In the genomic region with DNA sequence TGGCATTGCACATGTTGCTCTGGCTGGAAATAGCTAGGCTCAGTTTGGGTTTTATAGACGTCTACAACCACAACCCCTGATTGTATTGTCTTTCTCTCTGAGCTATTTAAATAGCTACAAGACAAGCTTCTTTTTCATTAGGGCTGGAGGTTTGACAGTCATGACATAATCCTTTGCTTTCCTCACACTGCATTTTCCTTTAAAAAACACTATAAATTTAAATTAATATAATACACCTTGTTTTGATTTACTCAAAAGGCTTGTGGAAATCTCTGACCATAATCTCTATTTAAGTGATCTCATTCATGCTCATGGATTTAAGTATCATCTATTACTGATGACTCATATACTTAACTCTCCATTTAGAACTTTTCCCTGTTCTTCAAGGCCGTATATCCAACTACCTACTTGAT, we compare ENCODE assay signal across 20 cellular contexts. TPM values are rescaled to one million over a fixed set of nuclear protein-coding genes. Genes with fewer than 3 reads are reported as not detected.
DNase-seq lines count a peak whose midpoint lies in the region; ATAC-seq and TF ChIP-seq lines count a peak whose summit lies in the region.
"Had no signal": no experiment of that assay in that cellular context is flagged by ENCODE, and none has a peak within 500 bp of the region (broad histone marks: within the 10 kb centered on the region; RNA-seq: fewer than 3 reads in every experiment).

No MANE protein-coding gene starts in this region.

- no peak for ATAC-seq in stimulated activated naive CD8-positive, alpha-beta T cell treated with anti-CD3 and anti-CD28 coated beads, Interleukin-15, amount 100 ng/mL, for 72 hours
- no peak for ATAC-seq in GM19328 (IDR thresholded peaks at IDR 0.05; ENCODE audit: unreplicated experiment)
- ATAC-seq: effector memory CD8-positive, alpha-beta T cell; gastrocnemius medialis; stimulated activated memory B cell treated with anti-CD40 and anti-IgM and Interleukin-4, amounts not matched to agents 10 μg/mL and 1 μg/mL and 100 μg/mL, for 72 hours had no signal

- POLR2A ChIA-PET in SK-N-SH (lab: Yijun Ruan, JAX) = no interaction called here

- DNase-seq in ACHN = peak; percentile 41
- peak; percentile 59 for DNase-seq in GM04504 (ENCODE audit: low read depth)
- DNase-seq in SK-N-SH = no peak
- DNase-seq in fibroblast of the aortic adventitia (ENCODE audit: low read depth) = peak; percentile 74
- no peak for DNase-seq in SW480 (ENCODE audit: low spot score)
- DNase-seq in NCI-H774 (lab: John Stamatoyannopoulos, UW) = no peak
- no peak for DNase-seq in stimulated activated naive CD8-positive, alpha-beta T cell treated with anti-CD3 and anti-CD28 coated beads, Interleukin-15, amount 100 ng/mL, for 72 hours
- DNase-seq: activated CD4-positive, alpha-beta T cell treated with anti-CD3 and anti-CD28 coated beads, Interleukin-2, amount 10 ng/mL, durations not matched to agents 7 days and 5 days; anterior cingulate cortex; CD4-positive, alpha-beta memory T cell; DMS79; effector memory CD8-positive, alpha-beta T cell; gastrocnemius medialis; NCI-H146; NK-92 treated with Interleukin-12 subunit alpha and Interleukin-12 subunit beta, amount 100 ng/mL, for 24 hours; RPMI8226; SW 1271 had no signal

- H3K4me3 ChIP-seq in SK-N-SH (ENCODE audit: low read depth in 2 of 2, low read length in 1 of 2) (no peak overlapping the region), fibroblast of the aortic adventitia (ENCODE audit: low read depth, low read length) (no peak overlapping the region)
- H3K4me3 ChIP-seq: gastrocnemius medialis had no signal

- CTCF ChIA-PET in SK-N-SH (lab: Yijun Ruan, JAX) = interaction anchor here (1.1 kb wide), 1 partner anchor 264 kb away, joined by 3 read pairs; no protein-coding TSS in a partner anchor

- H3F3A ChIP-seq in SK-N-SH (replicated peaks; ENCODE audit: insufficient read depth) = peaks cover 8% of the 10 kb centered on the region

- H3K9me3 Mint-ChIP-seq in stimulated activated naive CD8-positive, alpha-beta T cell treated with anti-CD3 and anti-CD28 coated beads, Interleukin-15, amount 100 ng/mL, for 72 hours = peaks cover 0 to 8% of the 10 kb centered on the region in 2 donors
- H3K9me3 Mint-ChIP-seq: effector memory CD8-positive, alpha-beta T cell had no signal

- H3K4me1 Mint-ChIP-seq in stimulated activated naive CD8-positive, alpha-beta T cell treated with anti-CD3 and anti-CD28 coated beads, Interleukin-15, amount 100 ng/mL, for 72 hours = no peaks in the 10 kb centered on the region
- H3K4me1 Mint-ChIP-seq: activated CD4-positive, alpha-beta T cell treated with anti-CD3 and anti-CD28 coated beads, Interleukin-2, amount 10 ng/mL, durations not matched to agents 7 days and 5 days; CD4-positive, alpha-beta memory T cell; stimulated activated memory B cell treated with anti-CD40 and anti-IgM and Interleukin-4, amounts not matched to agents 10 μg/mL and 1 μg/mL and 100 μg/mL, for 72 hours had no signal

- in situ Hi-C loops in ACHN (cut with HindIII; ENCODE audit: low pct_ligation_motif_present, low pct_unique_long_range_greater_than_20kb, low sequenced_read_pairs) = no loop called here

- no peaks in the 10 kb centered on the region for H4K20me1 ChIP-seq in SK-N-SH (ENCODE audit: insufficient read depth)

- peaks cover 0 to 4% of the 10 kb centered on the region in 2 experiments; a peak in 1 of 4 replicates for H3K4me1 ChIP-seq in SK-N-SH (ENCODE audit: control insufficient read depth in 1 of 2, insufficient read depth in 2 of 2, low read depth in 1 of 2, low read length in 1 of 2)
- H3K4me1 ChIP-seq: gastrocnemius medialis had no signal

- H3K27me3 ChIP-seq in SK-N-SH (ENCODE audit: insufficient read depth) = no peaks in the 10 kb centered on the region
- H3K27me3 ChIP-seq: gastrocnemius medialis, neutrophil had no signal

- no peak overlapping the region for H3K4me2 ChIP-seq in SK-N-SH

- no peak for TF ChIP-seq RAD21 in SK-N-SH (IDR thresholded peaks at IDR 0.05; ENCODE audit: low read length)

- H3K27ac Mint-ChIP-seq in stimulated activated naive CD8-positive, alpha-beta T cell treated with anti-CD3 and anti-CD28 coated beads, Interleukin-15, amount 100 ng/mL, for 72 hours = no peak overlapping the region
- H3K27ac Mint-ChIP-seq: activated CD4-positive, alpha-beta T cell treated with anti-CD3 and anti-CD28 coated beads, Interleukin-2, amount 10 ng/mL, durations not matched to agents 7 days and 5 days; CD4-positive, alpha-beta memory T cell; effector memory CD8-positive, alpha-beta T cell; stimulated activated memory B cell treated with anti-CD40 and anti-IgM and Interleukin-4, amounts not matched to agents 10 μg/mL and 1 μg/mL and 100 μg/mL, for 72 hours had no signal

- peak; percentile 50 to 92; a peak in 3 of 4 replicates for TF ChIP-seq EP300 in SK-N-SH (IDR thresholded peaks at IDR 0.05; ENCODE audit: borderline replicate concordance in 1 of 2, low read depth in 1 of 2, low read length in 1 of 2)

- H3K27me3 Mint-ChIP-seq in stimulated activated naive CD8-positive, alpha-beta T cell treated with anti-CD3 and anti-CD28 coated beads, Interleukin-15, amount 100 ng/mL, for 72 hours = no peaks in the 10 kb centered on the region
- H3K27me3 Mint-ChIP-seq: activated CD4-positive, alpha-beta T cell treated with anti-CD3 and anti-CD28 coated beads, Interleukin-2, amount 10 ng/mL, durations not matched to agents 7 days and 5 days; effector memory CD8-positive, alpha-beta T cell; stimulated activated memory B cell treated with anti-CD40 and anti-IgM and Interleukin-4, amounts not matched to agents 10 μg/mL and 1 μg/mL and 100 μg/mL, for 72 hours had no signal

- H3K4me3 Mint-ChIP-seq in stimulated activated naive CD8-positive, alpha-beta T cell treated with anti-CD3 and anti-CD28 coated beads, Interleukin-15, amount 100 ng/mL, for 72 hours = no peak overlapping the region
- H3K4me3 Mint-ChIP-seq: activated CD4-positive, alpha-beta T cell treated with anti-CD3 and anti-CD28 coated beads, Interleukin-2, amount 10 ng/mL, durations not matched to agents 7 days and 5 days; CD4-positive, alpha-beta memory T cell; effector memory CD8-positive, alpha-beta T cell; stimulated activated memory B cell treated with anti-CD40 and anti-IgM and Interleukin-4, amounts not matched to agents 10 μg/mL and 1 μg/mL and 100 μg/mL, for 72 hours had no signal

- no peaks in the 10 kb centered on the region for H3K79me2 ChIP-seq in SK-N-SH (ENCODE audit: insufficient read depth)

- no peaks in the 10 kb centered on the region for H3K36me3 ChIP-seq in SK-N-SH (replicated peaks in 1 of 2; ENCODE audit: control insufficient read depth in 1 of 2, insufficient read depth in 2 of 2, low read length in 1 of 2)
- H3K36me3 ChIP-seq: gastrocnemius medialis, neutrophil had no signal

- TF ChIP-seq CTCF in SK-N-SH (IDR thresholded peaks at IDR 0.05) (no peak), fibroblast of the aortic adventitia (IDR thresholded peaks at IDR 0.05; ENCODE audit: insufficient read depth, low read length) (no peak)

- H3K9me3 ChIP-seq in SK-N-SH = no peaks in the 10 kb centered on the region
- H3K9me3 ChIP-seq: gastrocnemius medialis, neutrophil had no signal

- peak overlapping the region in 1 of 2 experiments; percentile 54; a peak in 2 of 4 replicates for H3K27ac ChIP-seq in SK-N-SH (ENCODE audit: low read depth in 2 of 2, low read length in 1 of 2)
- H3K27ac ChIP-seq: gastrocnemius medialis, neutrophil had no signal

- no peak overlapping the region for H3K9ac ChIP-seq in SK-N-SH

- no peaks in the 10 kb centered on the region for H3K9me2 ChIP-seq in SK-N-SH

- WGBS in SK-N-SH (ENCODE audit: low lambda C conversion rate) = 13% methylated on average over 2 of the region's 2 CpGs

- H2AFZ ChIP-seq in SK-N-SH (ENCODE audit: low read depth) = no peak overlapping the region

TF ChIP-seq in SK-N-SH, 30 proteins besides CTCF, POLR2A, EP300 and RAD21 (continues in another document):
- peak; percentile 93 for TF ChIP-seq TCF12 (IDR thresholded peaks at IDR 0.05)
- TF ChIP-seq, protein P1, sequence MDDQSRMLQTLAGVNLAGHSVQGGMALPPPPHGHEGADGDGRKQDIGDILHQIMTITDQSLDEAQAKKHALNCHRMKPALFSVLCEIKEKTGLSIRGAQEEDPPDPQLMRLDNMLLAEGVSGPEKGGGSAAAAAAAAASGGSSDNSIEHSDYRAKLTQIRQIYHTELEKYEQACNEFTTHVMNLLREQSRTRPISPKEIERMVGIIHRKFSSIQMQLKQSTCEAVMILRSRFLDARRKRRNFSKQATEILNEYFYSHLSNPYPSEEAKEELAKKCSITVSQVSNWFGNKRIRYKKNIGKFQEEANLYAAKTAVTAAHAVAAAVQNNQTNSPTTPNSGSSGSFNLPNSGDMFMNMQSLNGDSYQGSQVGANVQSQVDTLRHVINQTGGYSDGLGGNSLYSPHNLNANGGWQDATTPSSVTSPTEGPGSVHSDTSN (IDR thresholded peaks at IDR 0.05) = peak; percentile 88
- TF ChIP-seq MEF2A (IDR thresholded peaks at IDR 0.05; ENCODE audit: borderline replicate concordance, low read depth) = no peak
- TF ChIP-seq FOXM1 (IDR thresholded peaks at IDR 0.05; ENCODE audit: low read depth) = peak; percentile 80
- TF ChIP-seq SMC3 (IDR thresholded peaks at IDR 0.05; ENCODE audit: low read depth, low read length) = no peak
- peak; percentile 87 for TF ChIP-seq FOSL2 (IDR thresholded peaks at IDR 0.05; ENCODE audit: borderline replicate concordance, low read depth)
- TF ChIP-seq, protein P2, sequence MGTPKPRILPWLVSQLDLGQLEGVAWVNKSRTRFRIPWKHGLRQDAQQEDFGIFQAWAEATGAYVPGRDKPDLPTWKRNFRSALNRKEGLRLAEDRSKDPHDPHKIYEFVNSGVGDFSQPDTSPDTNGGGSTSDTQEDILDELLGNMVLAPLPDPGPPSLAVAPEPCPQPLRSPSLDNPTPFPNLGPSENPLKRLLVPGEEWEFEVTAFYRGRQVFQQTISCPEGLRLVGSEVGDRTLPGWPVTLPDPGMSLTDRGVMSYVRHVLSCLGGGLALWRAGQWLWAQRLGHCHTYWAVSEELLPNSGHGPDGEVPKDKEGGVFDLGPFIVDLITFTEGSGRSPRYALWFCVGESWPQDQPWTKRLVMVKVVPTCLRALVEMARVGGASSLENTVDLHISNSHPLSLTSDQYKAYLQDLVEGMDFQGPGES (IDR thresholded peaks at IDR 0.05; ENCODE audit: low read depth, low read length) = no peak
- TF ChIP-seq RXRA (IDR thresholded peaks at IDR 0.05; ENCODE audit: borderline replicate concordance, low read depth) = no peak
- TF ChIP-seq TEAD4 (IDR thresholded peaks at IDR 0.05; ENCODE audit: borderline replicate concordance, insufficient read depth) = peak; percentile 77
- peak; percentile 88 for TF ChIP-seq JUND (IDR thresholded peaks at IDR 0.05)

RNA-seq across cellular contexts. Expression of a gene that starts 50.4 kb away (rescaled TPM):
- 2.2 and 3.6 TPM in 2 replicates for polyA plus RNA-seq in SK-N-SH (2012; rRNA removed)
- polyA plus RNA-seq in SK-N-SH (2012; cell fraction: cytosol; rRNA removed) = 4.0 and 4.6 TPM in 2 replicates
- 2.1 and 5.5 TPM in 2 replicates for polyA plus RNA-seq in SK-N-SH (2012; cell fraction: nucleus; rRNA removed)
- 34.3 and 77.5 TPM in 2 replicates for total RNA-seq in fibroblast of the aortic adventitia (ENCODE audit: low replicate concordance)
- total RNA-seq: activated CD4-positive, alpha-beta T cell treated with anti-CD3 and anti-CD28 coated beads, Interleukin-2, amount 10 ng/mL, durations not matched to agents 7 days and 5 days; CD4-positive, alpha-beta memory T cell had no signal
- polyA plus RNA-seq: CD4-positive, alpha-beta memory T cell had no signal

Comparison
In these comparisons a context has a peak if more than half of its experiments do, and no peak if none do; other contexts are left out.
1. DNase-seq: peak in ACHN (single experiment), GM04504 (single experiment) and fibroblast of the aortic adventitia (single experiment); none in SK-N-SH (single experiment), SW480 (single experiment), NCI-H774 (single experiment) and stimulated activated naive CD8-positive, alpha-beta T cell treated with anti-CD3 and anti-CD28 coated beads, Interleukin-15, amount 100 ng/mL, for 72 hours (0 of 2).